7 cellular contexts compared by ENCODE assay signal in the genomic region with DNA sequence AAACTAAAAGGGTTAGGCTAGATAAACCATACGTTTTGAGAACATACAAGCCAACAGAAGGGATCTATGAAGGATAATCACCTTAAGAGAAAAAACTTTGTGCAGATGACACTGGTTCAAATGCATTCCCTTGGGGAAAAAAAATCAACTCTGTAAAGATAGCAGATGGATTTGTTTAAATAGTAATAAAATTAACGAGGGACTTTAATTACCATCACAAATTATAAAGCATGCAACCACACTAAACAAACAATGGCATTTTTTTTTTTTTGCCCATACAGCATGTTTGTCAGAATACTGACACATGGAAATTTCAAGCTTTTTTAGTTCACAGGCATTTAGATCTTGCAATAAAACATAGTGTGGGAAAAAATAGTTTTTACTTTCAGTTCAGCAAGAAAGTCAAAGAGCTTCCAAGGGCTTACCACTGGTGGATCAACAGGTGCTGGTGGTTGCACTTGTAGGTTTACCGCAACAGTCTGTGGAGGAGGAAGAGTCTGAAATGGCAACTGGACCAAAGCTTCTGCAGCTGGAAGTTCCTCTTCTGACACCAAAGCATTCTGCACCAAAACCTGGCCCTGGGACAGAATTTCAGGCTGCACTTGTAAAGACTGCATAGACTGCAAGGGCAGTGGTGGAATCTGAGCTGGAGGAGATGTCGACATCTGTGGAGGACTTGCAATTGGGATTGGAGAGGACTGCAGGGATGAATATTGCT. TPM values are rescaled to one million over a fixed set of nuclear protein-coding genes. Genes with fewer than 3 reads are reported as not detected.
DNase-seq lines count a peak whose midpoint lies in the region; ATAC-seq and TF ChIP-seq lines count a peak whose summit lies in the region.

No MANE protein-coding gene starts in this region.

- 81 to 82% methylated on average over 4 of the region's 4 CpGs for WGBS in upper lobe of left lung, 2 donors

- H3K4me1 ChIP-seq in upper lobe of left lung, result peaks cover 0 to 7% (median 0%) of the 10 kb centered on the region in 4 donors

- DNase-seq in NCI-H1694 treated with DMSO at 0.1 percent for 48 hours (lab: John Stamatoyannopoulos, UW), result peak; percentile 51
- peak; percentile 22 for DNase-seq in globus pallidus (ENCODE audit: low spot score)
- DNase-seq in left ventricle myocardium superior, result no peak
- DNase-seq in upper lobe of left lung, result no peak
- DNase-seq in stimulated activated CD4-positive, alpha-beta T cell treated with anti-CD3 and anti-CD28 coated beads, Interleukin-2, amount 100 ng/mL, for 48 hours, result no peak

- no peak overlapping the region for H3K27ac ChIP-seq in upper lobe of left lung

- H3K4me3 ChIP-seq in upper lobe of left lung, result no peak overlapping the region

- intact Hi-C loops in left ventricle myocardium superior (cut with micrococcal nuclease), result no loop called here

- H3K36me3 ChIP-seq in upper lobe of left lung, result peaks cover 5 to 47% (median 22%) of the 10 kb centered on the region in 4 donors

- no peak for TF ChIP-seq POLR2A in upper lobe of left lung (IDR thresholded peaks at IDR 0.05)

- no peak for TF ChIP-seq EP300 in upper lobe of left lung (IDR thresholded peaks at IDR 0.05)

- TF ChIP-seq CTCF in upper lobe of left lung (IDR thresholded peaks at IDR 0.05), result no peak

- no peaks in the 10 kb centered on the region for H3K27me3 ChIP-seq in upper lobe of left lung

- peaks cover 0 to 4% (median 2%) of the 10 kb centered on the region in 4 donors for H3K9me3 ChIP-seq in upper lobe of left lung

- peak; percentile 87 for ATAC-seq in GM18873 (IDR thresholded peaks at IDR 0.05; ENCODE audit: low FRiP score, unreplicated experiment)
- peak; percentile 94 for ATAC-seq in HG02759 (IDR thresholded peaks at IDR 0.05; ENCODE audit: unreplicated experiment)
- no peak for ATAC-seq in left ventricle myocardium superior
- no peak for ATAC-seq in upper lobe of left lung (ENCODE audit: low FRiP score in 2 of 2)

RNA-seq across cellular contexts. Expression of a gene that starts 53.1 kb away (rescaled TPM):
- 48.8 TPM for total RNA-seq in left ventricle myocardium superior
- 100 to 1,000 TPM in 2 of 6 donors, 10 to 100 TPM in 4; 50.7 to 182 (median 76.3) TPM for total RNA-seq in upper lobe of left lung

Comparison
In these comparisons a context has a peak if more than half of its experiments do, and no peak if none do; other contexts are left out.
1. ATAC-seq: peak in GM18873 (single experiment) and HG02759 (single experiment); none in left ventricle myocardium superior (single experiment) and upper lobe of left lung (0 of 2).
2. DNase-seq: peak in NCI-H1694 treated with DMSO at 0.1 percent for 48 hours (single experiment) and globus pallidus (single experiment); none in left ventricle myocardium superior (single experiment), upper lobe of left lung (0 of 2) and stimulated activated CD4-positive, alpha-beta T cell treated with anti-CD3 and anti-CD28 coated beads, Interleukin-2, amount 100 ng/mL, for 48 hours (0 of 2).